Comparison of ENCODE assay signal across 19 cellular contexts in genomic region chr1:101107496-101108115, GRCh38.
A peak's percentile ranks its signal among the peaks of the same experiment; 100 is the strongest.
DNase-seq lines count a peak whose midpoint lies in the region; ATAC-seq, FAIRE-seq and TF ChIP-seq lines count a peak whose summit lies in the region.
"Had no signal": no experiment of that assay in that cellular context is flagged by ENCODE, and none has a peak within 500 bp of the region (broad histone marks: within the 10 kb centered on the region; RNA-seq: fewer than 3 reads in every experiment).

No MANE protein-coding gene starts in this region.

- DNase-seq in Right ventricle myocardium inferior (ENCODE audit: missing footprints) (no peak), cardiac septum (ENCODE audit: low spot score) (no peak), OCI-M1 (lab: John Stamatoyannopoulos, UW) (peak; percentile 24), endothelial cell of umbilical vein (ENCODE audit: low read depth, low spot score) (peak; percentile 34), spleen (no peak), NAMALWA (ENCODE audit: low spot score) (no peak)
- no peak for DNase-seq in CD4-positive, alpha-beta memory T cell
- DNase-seq: BE2C; Calu3; CD4-positive, CD25-positive, alpha-beta regulatory T cell; GOT3; NCI-H1105; NCI-H510A; NCI-H748 treated with DMSO at 0.1 percent for 48 hours; NK-92 treated with Interleukin-12 subunit alpha and Interleukin-12 subunit beta, amount 100 ng/mL, for 24 hours; SIG-M5 had no signal

- peaks cover 35 to 52% (median 41%) of the 10 kb centered on the region in 4 donors for H3K4me1 Mint-ChIP-seq in CD4-positive, alpha-beta memory T cell

- H3K27ac Mint-ChIP-seq in CD4-positive, alpha-beta memory T cell = peak overlapping the region in 3 of 7 donors; percentile 42 to 59 (median 53)
- H3K27ac Mint-ChIP-seq: CD4-positive, CD25-positive, alpha-beta regulatory T cell had no signal

- no peak overlapping the region for H3K4me2 ChIP-seq in endothelial cell of umbilical vein (ENCODE audit: insufficient read depth, low read length)

- H4K20me1 ChIP-seq in endothelial cell of umbilical vein (replicated peaks; ENCODE audit: control insufficient read depth, extremely low read depth, insufficient read depth, low read length) = no peaks in the 10 kb centered on the region

- H3K79me2 ChIP-seq in endothelial cell of umbilical vein (ENCODE audit: control insufficient read depth, insufficient read depth, low read length) = no peaks in the 10 kb centered on the region

- FAIRE-seq in endothelial cell of umbilical vein (lab: Jason Lieb, UNC) = no peak
- FAIRE-seq: A204.1 had no signal

- H3K36me3 Mint-ChIP-seq in CD4-positive, alpha-beta memory T cell = peaks cover 0 to 4% of the 10 kb centered on the region in 2 donors
- H3K36me3 Mint-ChIP-seq: CD4-positive, CD25-positive, alpha-beta regulatory T cell had no signal

- H3K9me3 ChIP-seq in endothelial cell of umbilical vein (replicated peaks; ENCODE audit: control insufficient read depth, insufficient read depth, low read length) = no peaks in the 10 kb centered on the region
- H3K9me3 ChIP-seq in spleen = no peaks in the 10 kb centered on the region
- no peaks in the 10 kb centered on the region for H3K9me3 ChIP-seq in CD4-positive, alpha-beta memory T cell (ENCODE audit: control insufficient read depth in 1 of 2, low read length in 2 of 2)
- H3K9me3 ChIP-seq: BE2C had no signal

- POLR2A ChIA-PET in endothelial cell of umbilical vein (lab: Charles Lee) = no interaction called here
- POLR2A ChIA-PET in CD4-positive, alpha-beta memory T cell (lab: Charles Lee; ENCODE audit: partially characterized antibody) = interaction anchor here (1.0 to 6.9 kb wide), 3 partner anchors 26 to 180 kb away, joined by 3 to 128 read pairs (median 4); partner anchors contain the start of gene S1PR1

- peak overlapping the region in 1 of 8 donors; percentile 26 for H3K4me3 Mint-ChIP-seq in CD4-positive, alpha-beta memory T cell
- H3K4me3 Mint-ChIP-seq: CD4-positive, CD25-positive, alpha-beta regulatory T cell had no signal

- no peaks in the 10 kb centered on the region for H3K27me3 ChIP-seq in endothelial cell of umbilical vein (ENCODE audit: control insufficient read depth in 2 of 2, insufficient read depth in 2 of 2, low read length in 2 of 2)
- H3K27me3 ChIP-seq in spleen (replicated peaks in 1 of 7) = no peaks in the 10 kb centered on the region
- H3K27me3 ChIP-seq in CD4-positive, alpha-beta memory T cell (ENCODE audit: insufficient read depth, low read length) = no peaks in the 10 kb centered on the region
- H3K27me3 ChIP-seq: BE2C had no signal

- no peak overlapping the region for H2AFZ ChIP-seq in endothelial cell of umbilical vein (ENCODE audit: low read depth, low read length)

- no peak overlapping the region for H3K9ac ChIP-seq in endothelial cell of umbilical vein (replicated peaks; ENCODE audit: extremely low read depth, insufficient read depth, low read length)

- intact Hi-C loops in Right ventricle myocardium inferior (cut with DNase I) (loop anchor here (5.0 kb wide), 1 partner anchor 80 kb away; the partner anchor contains the start of gene DPH5), cardiac septum (cut with DNase I) (no loop called here), endothelial cell of umbilical vein (cut with micrococcal nuclease) (no loop called here), spleen (cut with DNase I; ENCODE audit: low total_unique reads) (no loop called here)
- intact Hi-C loops in CD4-positive, alpha-beta memory T cell (cut with micrococcal nuclease) = no loop called here

- peaks cover 0 to 2% (median 0%) of the 10 kb centered on the region in 8 donors for H3K9me3 Mint-ChIP-seq in CD4-positive, alpha-beta memory T cell

- no peaks in the 10 kb centered on the region for H3K27me3 Mint-ChIP-seq in CD4-positive, alpha-beta memory T cell
- H3K27me3 Mint-ChIP-seq: CD4-positive, CD25-positive, alpha-beta regulatory T cell had no signal

- H3K4me3 ChIP-seq in endothelial cell of umbilical vein (replicated peaks in 1 of 3; ENCODE audit: insufficient read depth in 1 of 3, low read depth in 1 of 3, low read length in 3 of 3) (no peak overlapping the region), spleen (no peak overlapping the region)
- H3K4me3 ChIP-seq in CD4-positive, alpha-beta memory T cell (ENCODE audit: low read length in 2 of 2) = no peak overlapping the region

- ATAC-seq in Right ventricle myocardium inferior (peak; percentile 43), GM21423 (IDR thresholded peaks at IDR 0.05; ENCODE audit: unreplicated experiment) (no peak)
- ATAC-seq: HCT116 had no signal

- H3K9me1 ChIP-seq in endothelial cell of umbilical vein (replicated peaks; ENCODE audit: control insufficient read depth, extremely low read depth, insufficient read depth, low read length) = no peaks in the 10 kb centered on the region

- no peak for TF ChIP-seq CTCF in endothelial cell of umbilical vein (IDR thresholded peaks at IDR 0.05; ENCODE audit: extremely low read depth in 1 of 2, insufficient read depth in 1 of 2, low read depth in 1 of 2, low read length in 2 of 2)
- TF ChIP-seq CTCF in spleen (IDR thresholded peaks at IDR 0.05 in 8 of 11, conservative IDR thresholded peaks at IDR 0.05 in 3 of 11) = no peak

- CTCF ChIA-PET in endothelial cell of umbilical vein (lab: Charles Lee) = no interaction called here
- CTCF ChIA-PET in CD4-positive, alpha-beta memory T cell (lab: Charles Lee; ENCODE audit: partially characterized antibody) = no interaction called here

- 50 to 73% (median 55%) methylated on average over 2 of the region's 2 CpGs for WGBS in spleen, 5 donors

- H3K4me1 ChIP-seq in endothelial cell of umbilical vein (ENCODE audit: control insufficient read depth, extremely low read depth, insufficient read depth, low read length) = peaks cover 11% of the 10 kb centered on the region
- peaks cover 10 to 38% (median 27%) of the 10 kb centered on the region in 6 donors for H3K4me1 ChIP-seq in spleen
- peaks cover 37% of the 10 kb centered on the region for H3K4me1 ChIP-seq in CD4-positive, alpha-beta memory T cell (ENCODE audit: insufficient read depth, low read length)

- no TSS peak for BruUV-seq in endothelial cell of umbilical vein (replicated peaks; lab: Mats Ljungman, UMichigan)

- H3K36me3 ChIP-seq in endothelial cell of umbilical vein (ENCODE audit: control insufficient read depth in 2 of 2, extremely low read depth in 1 of 2, insufficient read depth in 2 of 2, low read length in 2 of 2) = no peaks in the 10 kb centered on the region
- no peaks in the 10 kb centered on the region for H3K36me3 ChIP-seq in spleen
- H3K36me3 ChIP-seq in CD4-positive, alpha-beta memory T cell (ENCODE audit: insufficient read depth, low read length) = no peaks in the 10 kb centered on the region
- H3K36me3 ChIP-seq: BE2C had no signal

- dilution Hi-C loops in endothelial cell of umbilical vein (cut with MboI; ENCODE audit: extremely low pct_ligation_motif_present, low sequenced_read_pairs) = no loop called here

- H3K27ac ChIP-seq in endothelial cell of umbilical vein (ENCODE audit: insufficient read depth, low read depth, low read length) = no peak overlapping the region
- H3K27ac ChIP-seq in spleen = peak overlapping the region in 7 of 8 donors; percentile 10 to 68 (median 42)
- H3K27ac ChIP-seq in CD4-positive, alpha-beta memory T cell (ENCODE audit: low read depth, low read length) = no peak overlapping the region

- TF ChIP-seq POLR2A in endothelial cell of umbilical vein (IDR thresholded peaks at IDR 0.05; ENCODE audit: low read depth, low read length) (no peak), spleen (IDR thresholded peaks at IDR 0.05) (no peak)

TF ChIP-seq in endothelial cell of umbilical vein, 7 proteins besides CTCF, POLR2A, EP300 and RAD21:
- TF ChIP-seq JUN (IDR thresholded peaks at IDR 0.05; ENCODE audit: borderline replicate concordance, insufficient read depth, insufficient read length, low read depth) (no peak), GATA2 (IDR thresholded peaks at IDR 0.05; ENCODE audit: insufficient read depth, insufficient read length, low read depth, low read length) (no peak), MAX (IDR thresholded peaks at IDR 0.05; ENCODE audit: insufficient read depth, insufficient read length) (no peak), POLR2AphosphoS5 (IDR thresholded peaks at IDR 0.05; ENCODE audit: insufficient read depth, low read depth, low read length) (no peak), EZH2 (IDR thresholded peaks at IDR 0.05; ENCODE audit: borderline replicate concordance, low read depth, low read length, severe bottlenecking) (no peak), FOS (IDR thresholded peaks at IDR 0.05; ENCODE audit: borderline replicate concordance, insufficient read depth, low read length) (no peak), MYC (IDR thresholded peaks at IDR 0.05; ENCODE audit: low read depth, low read length) (no peak)

Comparison
In these comparisons a context has a peak if more than half of its experiments do, and no peak if none do; other contexts are left out.
1. DNase-seq: peak in OCI-M1 (single experiment) and endothelial cell of umbilical vein (single experiment); none in Right ventricle myocardium inferior (single experiment), cardiac septum (single experiment), spleen (single experiment), NAMALWA (single experiment) and CD4-positive, alpha-beta memory T cell (0 of 5).
2. H3K27ac ChIP-seq: peak in spleen (7 of 8); none in endothelial cell of umbilical vein (single experiment) and CD4-positive, alpha-beta memory T cell (single experiment).